ENCODE assay signal across 8 cellular contexts in the genomic region with DNA sequence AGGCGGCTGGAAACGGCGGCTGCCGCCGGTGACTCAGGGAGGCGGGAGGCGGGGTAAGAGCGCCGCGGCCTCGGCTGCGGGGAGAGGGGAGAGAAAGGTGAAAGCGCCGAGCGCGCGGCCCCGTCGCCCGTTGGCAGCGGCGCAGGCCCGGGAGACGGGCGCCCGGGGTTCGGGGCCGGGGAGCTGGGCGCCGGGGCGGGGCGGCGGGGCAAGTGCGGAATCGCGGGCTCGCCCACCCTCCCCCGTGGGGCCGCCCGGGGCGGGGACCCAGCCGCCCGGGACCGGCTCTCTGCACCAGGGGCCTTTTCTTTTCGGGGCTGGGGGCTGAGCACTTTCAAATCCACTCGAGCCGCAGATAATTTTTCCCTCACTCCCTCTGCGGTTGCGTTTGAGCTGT. TPM values are rescaled to one million over a fixed set of nuclear protein-coding genes. Genes with fewer than 3 reads are reported as not detected.
DNase-seq lines count a peak whose midpoint lies in the region; ATAC-seq and TF ChIP-seq lines count a peak whose summit lies in the region.

No MANE protein-coding gene starts in this region.

- POLR2A ChIA-PET in activated CD4-positive, alpha-beta T cell treated with anti-CD3 and anti-CD28 coated beads for 36 hours (lab: Charles Lee) = interaction anchor here (0.7 to 1.9 kb wide), 9 partner anchors 8 to 1575 kb away, joined by 3 to 16 read pairs (median 4); a partner anchor contains a TSS

- peak overlapping the region; percentile 72 for H3K4me2 ChIP-seq in Karpas-422 (ENCODE audit: low read depth, low read length, poor library complexity, severe bottlenecking)
- H3K4me2 ChIP-seq in osteoblast (ENCODE audit: insufficient read depth, low read length) = peak overlapping the region; percentile 26

- peaks cover 52% of the 10 kb centered on the region for H3K36me3 Mint-ChIP-seq in activated CD4-positive, alpha-beta T cell treated with anti-CD3 and anti-CD28 coated beads for 36 hours (ENCODE audit: low read depth)

- H2AFZ ChIP-seq in Karpas-422 (ENCODE audit: low read length) (no peak overlapping the region), osteoblast (ENCODE audit: low read length) (peak overlapping the region; percentile 63)

- H3K27me3 Mint-ChIP-seq in activated CD4-positive, alpha-beta T cell treated with anti-CD3 and anti-CD28 coated beads for 36 hours = no peaks in the 10 kb centered on the region

- peaks cover 28% of the 10 kb centered on the region for H3K9me3 ChIP-seq in Karpas-422 (ENCODE audit: low read length)
- H3K9me3 ChIP-seq in effector memory CD4-positive, alpha-beta T cell (ENCODE audit: control insufficient read depth, low read length) = no peaks in the 10 kb centered on the region
- peaks cover 3% of the 10 kb centered on the region for H3K9me3 ChIP-seq in osteoblast (ENCODE audit: low read depth, low read length)

- H3K4me1 ChIP-seq in Karpas-422 (ENCODE audit: low read length) (peaks cover 37% of the 10 kb centered on the region), osteoblast (ENCODE audit: insufficient read depth, low read length) (peaks cover 12% of the 10 kb centered on the region)
- peaks cover 23% of the 10 kb centered on the region for H3K4me1 ChIP-seq in effector memory CD4-positive, alpha-beta T cell (ENCODE audit: control insufficient read depth, insufficient read depth, low read length, poor library complexity, severe bottlenecking)

- peaks cover 18% of the 10 kb centered on the region for H3K9me3 Mint-ChIP-seq in activated CD4-positive, alpha-beta T cell treated with anti-CD3 and anti-CD28 coated beads for 36 hours (ENCODE audit: low read depth)

- H3K79me2 ChIP-seq in Karpas-422 (ENCODE audit: low read length) (peaks cover 46% of the 10 kb centered on the region), osteoblast (ENCODE audit: insufficient read depth, low read length) (peaks cover 42% of the 10 kb centered on the region)

- H3K36me3 ChIP-seq in Karpas-422 (ENCODE audit: insufficient read depth, low read length) = peaks cover 42% of the 10 kb centered on the region
- no peaks in the 10 kb centered on the region for H3K36me3 ChIP-seq in effector memory CD4-positive, alpha-beta T cell (ENCODE audit: control insufficient read depth, insufficient read depth, low read length)
- no peaks in the 10 kb centered on the region for H3K36me3 ChIP-seq in osteoblast (ENCODE audit: insufficient read depth, low read length)

- peaks cover 43% of the 10 kb centered on the region for H3K4me1 Mint-ChIP-seq in activated CD4-positive, alpha-beta T cell treated with anti-CD3 and anti-CD28 coated beads for 36 hours

- peak overlapping the region; percentile 90 for H3K4me3 Mint-ChIP-seq in activated CD4-positive, alpha-beta T cell treated with anti-CD3 and anti-CD28 coated beads for 36 hours

- peak overlapping the region; percentile 28; the same call in 1 of the 2 replicates for H3K27ac ChIP-seq in Karpas-422 (ENCODE audit: low read length)
- peak overlapping the region; percentile 84 for H3K27ac ChIP-seq in effector memory CD4-positive, alpha-beta T cell (ENCODE audit: insufficient read depth, low read length, poor library complexity, severe bottlenecking)
- H3K27ac ChIP-seq in osteoblast (ENCODE audit: low read depth, low read length) = peak overlapping the region; percentile 100

- CTCF ChIA-PET in activated CD4-positive, alpha-beta T cell treated with anti-CD3 and anti-CD28 coated beads for 36 hours (lab: Charles Lee) = interaction anchor here (0.6 to 1.6 kb wide), 3 partner anchors 26 to 1086 kb away, joined by 3 to 5 read pairs (median 3); no protein-coding TSS in a partner anchor

- H3K27me3 ChIP-seq in Karpas-422 (ENCODE audit: low read length) (no peaks in the 10 kb centered on the region), osteoblast (ENCODE audit: insufficient read depth, low read length) (no peaks in the 10 kb centered on the region)
- H3K27me3 ChIP-seq in effector memory CD4-positive, alpha-beta T cell (replicated peaks; ENCODE audit: control insufficient read depth, insufficient read depth, low read length, poor library complexity, severe bottlenecking) = no peaks in the 10 kb centered on the region

- H4K20me1 ChIP-seq in Karpas-422 (ENCODE audit: insufficient read depth, low read depth, low read length) = peaks cover 10% of the 10 kb centered on the region; the same call in 1 of the 2 replicates
- peaks cover 40% of the 10 kb centered on the region for H4K20me1 ChIP-seq in osteoblast (ENCODE audit: insufficient read depth, low read length)

- H3K27ac Mint-ChIP-seq in activated CD4-positive, alpha-beta T cell treated with anti-CD3 and anti-CD28 coated beads for 36 hours = peak overlapping the region; percentile 99

- no peak for ATAC-seq in activated CD4-positive, alpha-beta T cell treated with anti-CD3 and anti-CD28 coated beads for 36 hours

- no peak for TF ChIP-seq CTCF in osteoblast (IDR thresholded peaks at IDR 0.05; ENCODE audit: extremely low read depth, low read depth, low read length)

- intact Hi-C loops in activated CD4-positive, alpha-beta T cell treated with anti-CD3 and anti-CD28 coated beads for 36 hours (cut with DNase I, micrococcal nuclease) = loop anchor here (1.0 to 10.0 kb wide), 9 partner anchors 122 to 1114 kb away; a partner anchor contains a TSS

- no peaks in the 10 kb centered on the region for H3K9me2 ChIP-seq in Karpas-422 (replicated peaks; ENCODE audit: insufficient read depth, low read length)

- H3K9ac ChIP-seq in Karpas-422 (ENCODE audit: low read length) = peak overlapping the region; percentile 75

- no peak for DNase-seq in activated CD4-positive, alpha-beta T cell treated with anti-CD3 and anti-CD28 coated beads for 36 hours
- DNase-seq in activated CD4-positive, alpha-beta T cell treated with anti-CD3 and anti-CD28 coated beads, Interleukin-2, amount 50 U/mL, for 48 hours = no peak
- DNase-seq in Karpas-422 (no peak), osteoblast (ENCODE audit: insufficient read length, low spot score, missing footprints) (no peak), DMS53 treated with DMSO at 0.1 percent for 48 hours (lab: John Stamatoyannopoulos, UW; ENCODE audit: unreplicated experiment) (no peak), NCI-H2196 treated with DMSO at 0.1 percent for 48 hours (lab: John Stamatoyannopoulos, UW; ENCODE audit: unreplicated experiment) (no peak), DMS79 (lab: John Stamatoyannopoulos, UW) (no peak)
- DNase-seq in effector memory CD4-positive, alpha-beta T cell = no peak

- H3K4me3 ChIP-seq in Karpas-422 (ENCODE audit: low read length) = peak overlapping the region; percentile 63
- H3K4me3 ChIP-seq in effector memory CD4-positive, alpha-beta T cell (ENCODE audit: insufficient read depth, low read depth, low read length, poor library complexity, severe bottlenecking) = peak overlapping the region; percentile 64
- H3K4me3 ChIP-seq in osteoblast (ENCODE audit: insufficient read depth, low read length) = peak overlapping the region; percentile 82

RNA-seq across cellular contexts. Expression of a gene that starts 0.2 kb away (rescaled TPM):
- total RNA-seq in activated CD4-positive, alpha-beta T cell treated with anti-CD3 and anti-CD28 coated beads for 36 hours = 10 to 100 TPM; 68.9 to 82.9 TPM
- total RNA-seq in Karpas-422 (2014; rRNA removed; shearing (Covaris generic); ENCODE audit: low replicate concordance) = 114 and 154 TPM in 2 replicates
- 28.9 and 36.9 TPM in 2 replicates for total RNA-seq in osteoblast

Comparison
In these comparisons a context has a peak if more than half of its experiments do, and no peak if none do; other contexts are left out.
1. H3K27ac ChIP-seq: peak in every context shown above with its lines; median percentile 100 in osteoblast; 84 in effector memory CD4-positive, alpha-beta T cell; 28 in Karpas-422.